18 cellular contexts compared by ENCODE assay signal in genomic region chr1:39372105-39372504, GRCh38.
DNase-seq lines count a peak whose midpoint lies in the region; ATAC-seq, FAIRE-seq and TF ChIP-seq lines count a peak whose summit lies in the region.
"Had no signal": no experiment of that assay in that cellular context is flagged by ENCODE, and none has a peak within 500 bp of the region (broad histone marks: within the 10 kb centered on the region; RNA-seq: fewer than 3 reads in every experiment).

No MANE protein-coding gene starts in this region.

- ATAC-seq in CD4-positive, alpha-beta T cell (ENCODE audit: poor library complexity), result no peak
- ATAC-seq in K562 (no peak), T-cell (replicated peaks in 1 of 4) (no peak)
- ATAC-seq: CD8-positive, alpha-beta T cell had no signal

- CTCF ChIA-PET in CD4-positive, alpha-beta T cell (lab: Charles Lee), result interaction anchor here (1.8 kb wide), 1 partner anchor 39 kb away, joined by 9 read pairs; no protein-coding TSS in a partner anchor
- CTCF ChIA-PET in K562 (lab: Yijun Ruan, JAX; ENCODE audit: low intra/inter-chr PET ratio), result no interaction called here
- CTCF ChIA-PET in T-cell (lab: Charles Lee), result interaction anchor here in 1 of 2 donors (0.5 kb wide), 1 partner anchor 279 kb away, joined by 3 read pairs; no protein-coding TSS in a partner anchor

- H3K9me1 ChIP-seq in K562 (ENCODE audit: control insufficient read depth, insufficient read depth, low read length), result no peaks in the 10 kb centered on the region

- H3K9ac ChIP-seq in K562 (ENCODE audit: insufficient read depth in 1 of 2, low read depth in 2 of 2, low read length in 2 of 2), result no peak overlapping the region
- H3K9ac ChIP-seq in subcutaneous abdominal adipose tissue (ENCODE audit: low read length in 5 of 5), result no peak overlapping the region

- peaks cover 81% of the 10 kb centered on the region for H3K36me3 Mint-ChIP-seq in CD4-positive, alpha-beta T cell (ENCODE audit: low read depth)
- H3K36me3 Mint-ChIP-seq in T-cell, result peaks cover 51% of the 10 kb centered on the region
- H3K36me3 Mint-ChIP-seq in chondrocyte (ENCODE audit: low read depth), result peaks cover 21% of the 10 kb centered on the region

- intact Hi-C loops in CD4-positive, alpha-beta T cell (cut with DNase I, micrococcal nuclease), result no loop called here
- intact Hi-C loops in K562 (cut with micrococcal nuclease), result no loop called here

- no peak for FAIRE-seq in K562 (lab: Jason Lieb, UNC)
- FAIRE-seq: G401.6, GM12892, H54 had no signal

- H3K4me3 ChIP-seq in K562 (no peak overlapping the region), subcutaneous abdominal adipose tissue (ENCODE audit: low read depth in 1 of 5, low read length in 5 of 5) (no peak overlapping the region)
- H3K4me3 ChIP-seq: HAP-1 had no signal

- H2AFZ ChIP-seq in K562 (ENCODE audit: low read depth, low read length), result no peak overlapping the region

- H3K4me1 Mint-ChIP-seq in CD4-positive, alpha-beta T cell (ENCODE audit: low read depth), result no peaks in the 10 kb centered on the region
- H3K4me1 Mint-ChIP-seq in T-cell (no peaks in the 10 kb centered on the region), chondrocyte (ENCODE audit: low read depth) (peaks cover 29% of the 10 kb centered on the region)

- no peak overlapping the region for H3K27ac ChIP-seq in CD4-positive, alpha-beta T cell (ENCODE audit: low read depth, low read length)
- H3K27ac ChIP-seq in K562 (ENCODE audit: extremely low read depth, low read depth, low read length) (no peak overlapping the region), subcutaneous abdominal adipose tissue (ENCODE audit: low read depth, low read length) (peak overlapping the region; percentile 71)

- no peaks in the 10 kb centered on the region for H4K20me1 ChIP-seq in K562 (replicated peaks; ENCODE audit: control insufficient read depth, insufficient read depth, low read length)

- H3K9me3 ChIP-seq in CD4-positive, alpha-beta T cell (ENCODE audit: control insufficient read depth, low read length), result no peaks in the 10 kb centered on the region
- H3K9me3 ChIP-seq in K562 (replicated peaks; ENCODE audit: control insufficient read depth, insufficient read depth, low read depth, low read length), result no peaks in the 10 kb centered on the region
- no peaks in the 10 kb centered on the region for H3K9me3 ChIP-seq in subcutaneous abdominal adipose tissue (ENCODE audit: control insufficient read depth in 5 of 5, low read length in 5 of 5)
- H3K9me3 ChIP-seq: Caco-2, HAP-1 had no signal

- H3K4me2 ChIP-seq in K562 (ENCODE audit: insufficient read depth, low read length), result no peak overlapping the region

- H3K36me3 ChIP-seq in K562 (ENCODE audit: control insufficient read depth, insufficient read depth, low read length), result peaks cover 67% of the 10 kb centered on the region
- peaks cover 25 to 54% (median 46%) of the 10 kb centered on the region in 5 donors for H3K36me3 ChIP-seq in subcutaneous abdominal adipose tissue (ENCODE audit: control insufficient read depth in 5 of 5, insufficient read depth in 5 of 5, low read length in 5 of 5)
- H3K36me3 ChIP-seq: HAP-1 had no signal

- DNase-seq in CD4-positive, alpha-beta T cell, result no peak
- no peak for DNase-seq in K562 (ENCODE audit: extremely low read depth in 1 of 4, low spot score in 3 of 4)
- no peak for DNase-seq in T-cell
- DNase-seq in NCI-H1694 (lab: John Stamatoyannopoulos, UW), result no peak
- no peak for DNase-seq in chondrocyte (ENCODE audit: low spot score)
- DNase-seq: C1 segment of cervical spinal cord; Caco-2; CD8-positive, alpha-beta T cell; DMS153; DND-41; GOT3; HFFc6 had no signal

- no peak for TF ChIP-seq POLR2A in K562 (conservative IDR thresholded peaks at IDR 0.05)

- in situ Hi-C loops in K562 (cut with MboI), result no loop called here

- TF ChIP-seq EP300 in Ishikawa (IDR thresholded peaks at IDR 0.05; ENCODE audit: borderline replicate concordance), result no peak
- TF ChIP-seq EP300 in K562 (IDR thresholded peaks at IDR 0.05; ENCODE audit: low read length), result no peak

- POLR2A ChIA-PET in CD4-positive, alpha-beta T cell (lab: Charles Lee), result no interaction called here
- POLR2A ChIA-PET in K562 (lab: Yijun Ruan, JAX) (interaction anchor here (1.0 to 1.5 kb wide), 2 partner anchors 14 to 18 kb away, joined by 4 to 11 read pairs; no protein-coding TSS in a partner anchor), T-cell (lab: Charles Lee) (no interaction called here)

- H3K27me3 Mint-ChIP-seq in CD4-positive, alpha-beta T cell, result no peaks in the 10 kb centered on the region
- H3K27me3 Mint-ChIP-seq in T-cell, result no peaks in the 10 kb centered on the region
- H3K27me3 Mint-ChIP-seq in chondrocyte (ENCODE audit: low read depth), result no peaks in the 10 kb centered on the region

- no peak for TF ChIP-seq CTCF in CD4-positive, alpha-beta T cell (IDR thresholded peaks at IDR 0.05)
- no peak for TF ChIP-seq CTCF in K562 (IDR thresholded peaks at IDR 0.05 in 2 of 3, conservative IDR thresholded peaks at IDR 0.05 in 1 of 3; ENCODE audit: insufficient read depth in 2 of 3, low read depth in 1 of 3, low read length in 3 of 3)
- TF ChIP-seq CTCF in chondrocyte (IDR thresholded peaks at IDR 0.05), result no peak

- H3K4me1 ChIP-seq in K562 (replicated peaks in 1 of 2; ENCODE audit: control insufficient read depth in 2 of 2, insufficient read depth in 2 of 2, low read length in 2 of 2) (no peaks in the 10 kb centered on the region), subcutaneous abdominal adipose tissue (ENCODE audit: control insufficient read depth in 5 of 5, insufficient read depth in 5 of 5, low read length in 5 of 5) (peaks cover 0 to 13% (median 3%) of the 10 kb centered on the region in 5 donors)
- H3K4me1 ChIP-seq: HAP-1 had no signal

- H3K27me3 ChIP-seq in CD4-positive, alpha-beta T cell (ENCODE audit: control insufficient read depth, insufficient read depth, low read length), result no peaks in the 10 kb centered on the region
- H3K27me3 ChIP-seq in K562 (ENCODE audit: control insufficient read depth in 2 of 2, insufficient read depth in 2 of 2, low read length in 2 of 2) (no peaks in the 10 kb centered on the region), subcutaneous abdominal adipose tissue (ENCODE audit: control insufficient read depth in 5 of 5, insufficient read depth in 4 of 5, low read length in 5 of 5) (no peaks in the 10 kb centered on the region)

- H3K79me2 ChIP-seq in K562 (ENCODE audit: control insufficient read depth, insufficient read depth, low read length), result no peaks in the 10 kb centered on the region

- no TSS peak for BruUV-seq in K562 (replicated peaks; lab: Mats Ljungman, UMichigan)

- H3K27ac Mint-ChIP-seq in CD4-positive, alpha-beta T cell, result peak overlapping the region; percentile 14
- no peak overlapping the region for H3K27ac Mint-ChIP-seq in T-cell
- H3K27ac Mint-ChIP-seq in chondrocyte (ENCODE audit: unreplicated experiment), result no peak overlapping the region
- H3K27ac Mint-ChIP-seq: CD8-positive, alpha-beta T cell; HFFc6 had no signal

- no peak overlapping the region for H3K4me3 Mint-ChIP-seq in CD4-positive, alpha-beta T cell
- H3K4me3 Mint-ChIP-seq in T-cell, result no peak overlapping the region
- H3K4me3 Mint-ChIP-seq in chondrocyte (ENCODE audit: unreplicated experiment), result no peak overlapping the region
- H3K4me3 Mint-ChIP-seq: CD8-positive, alpha-beta T cell; HFFc6 had no signal

- no peaks in the 10 kb centered on the region for H3K9me3 Mint-ChIP-seq in CD4-positive, alpha-beta T cell
- H3K9me3 Mint-ChIP-seq in T-cell, result no peaks in the 10 kb centered on the region
- H3K9me3 Mint-ChIP-seq in chondrocyte (ENCODE audit: low read depth), result no peaks in the 10 kb centered on the region
- H3K9me3 Mint-ChIP-seq: CD8-positive, alpha-beta T cell; HFFc6 had no signal

- TF ChIP-seq RAD21 in Ishikawa (IDR thresholded peaks at IDR 0.05; ENCODE audit: low read depth) (no peak), K562 (CRISPR knock-in tag; conservative IDR thresholded peaks at IDR 0.05 in 1 of 2, IDR thresholded peaks at IDR 0.05 in 1 of 2) (no peak)

TF ChIP-seq in Ishikawa, 13 proteins besides CTCF, POLR2A, EP300 and RAD21:
- TF ChIP-seq TEAD4 (IDR thresholded peaks at IDR 0.05) (no peak), NFIC (IDR thresholded peaks at IDR 0.05) (0 out of 2 replicates have a peak, but pooled peaks have one; percentile 13)

TF ChIP-seq in K562, 482 proteins besides CTCF, POLR2A, EP300 and RAD21:
- TF ChIP-seq KAT8 (IDR thresholded peaks at IDR 0.05; ENCODE audit: low read depth), result no peak
- TF ChIP-seq NFIC (IDR thresholded peaks at IDR 0.05), result peak; percentile 93
- peak; percentile 83 for TF ChIP-seq NFIX (CRISPR knock-in tag; IDR thresholded peaks at IDR 0.05; ENCODE audit: low read depth)
